ENCODE assay signal across 1 cellular context in the genomic region with DNA sequence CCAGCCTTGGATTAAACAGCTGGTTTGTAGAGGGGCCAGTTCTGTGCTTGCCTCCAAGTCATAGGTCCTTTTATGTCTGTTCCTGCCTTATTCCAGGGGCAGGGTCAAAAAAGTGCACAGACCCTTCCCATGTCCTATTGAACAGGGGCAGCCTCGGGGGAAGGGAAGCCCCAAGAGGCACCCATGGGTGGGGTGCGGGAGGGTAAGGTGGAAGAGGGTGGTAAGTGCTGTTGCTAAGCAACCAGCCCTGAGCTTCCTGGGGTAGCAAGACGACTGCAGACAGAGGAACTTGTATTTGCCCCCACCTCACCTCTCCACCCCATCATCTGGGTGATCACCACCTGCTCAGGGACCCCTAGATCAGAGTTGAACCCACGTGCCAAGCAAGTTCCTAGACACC.
TF ChIP-seq lines count a peak whose summit lies in the region.

No MANE protein-coding gene starts in this region.

TF ChIP-seq in SK-N-SH, 30 proteins besides CTCF, POLR2A, EP300 and RAD21 (continued from another document):
- TF ChIP-seq REST (IDR thresholded peaks at IDR 0.05; ENCODE audit: low read depth, low read length) (no peak), TEAD4 (IDR thresholded peaks at IDR 0.05; ENCODE audit: borderline replicate concordance, insufficient read depth) (no peak), NFIC (IDR thresholded peaks at IDR 0.05; ENCODE audit: borderline replicate concordance) (no peak), MEF2A (IDR thresholded peaks at IDR 0.05; ENCODE audit: borderline replicate concordance, low read depth) (no peak), FOSL2 (IDR thresholded peaks at IDR 0.05; ENCODE audit: borderline replicate concordance, low read depth) (no peak), YY1 (IDR thresholded peaks at IDR 0.05; ENCODE audit: low read depth) (no peak), JUND (IDR thresholded peaks at IDR 0.05) (no peak), POLR2AphosphoS5 (IDR thresholded peaks at IDR 0.05; ENCODE audit: low read depth, low read length) (no peak), FOXJ3 (CRISPR knock-in tag; IDR thresholded peaks at IDR 0.05) (no peak), SIN3A (IDR thresholded peaks at IDR 0.05; ENCODE audit: borderline replicate concordance, low read depth, low read length) (no peak), ELF1 (IDR thresholded peaks at IDR 0.05) (no peak), PBX3 (IDR thresholded peaks at IDR 0.05) (no peak), USF1 (IDR thresholded peaks at IDR 0.05; ENCODE audit: borderline replicate concordance, low read depth) (no peak)
